In the genomic region with DNA sequence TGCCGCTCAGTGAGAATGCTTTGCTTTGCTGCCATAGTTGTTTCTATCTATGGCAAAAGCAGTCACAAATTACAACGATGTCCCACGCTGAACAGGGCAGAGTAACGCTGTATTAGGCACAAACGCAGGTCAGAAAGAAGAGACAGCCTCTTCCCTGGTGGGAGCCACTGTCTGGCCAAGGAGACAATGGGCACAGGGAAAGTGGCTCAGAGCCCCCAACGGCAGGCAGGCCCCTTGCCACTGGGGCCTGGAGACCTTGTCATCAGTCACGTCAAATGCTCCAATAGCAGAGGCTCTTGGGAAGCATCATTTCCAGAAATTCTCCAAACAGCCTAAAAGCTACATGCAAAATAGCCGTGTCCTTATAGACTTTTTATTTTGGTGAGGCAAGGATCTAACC, we compare ENCODE assay signal across 23 cellular contexts.
"Had no signal": no experiment of that assay in that cellular context is flagged by ENCODE, and none has a peak within 500 bp of the region (broad histone marks: within the 10 kb centered on the region; RNA-seq: fewer than 3 reads in every experiment).

No MANE protein-coding gene starts in this region.

- H3K27ac Mint-ChIP-seq: IgD-negative memory B cell had no signal

- DNase-seq: NCI-H1092, NCI-H1105 treated with DMSO at 0.1 percent for 48 hours, NCI-H1417 treated with DMSO at 0.1 percent for 48 hours, NCI-H146, NCI-H1694 treated with DMSO at 0.1 percent for 48 hours, NCI-H1930, NCI-H2081, NCI-H2107, NCI-H2227 treated with DMSO at 0.1 percent for 48 hours, NCI-H524, NCI-H526 treated with DMSO at 0.1 percent for 48 hours, NCI-H774, Right ventricle myocardium superior, RPMI8226, SIG-M5 had no signal

- H3K4me1 Mint-ChIP-seq: IgD-negative memory B cell had no signal

- H3K4me1 ChIP-seq: SJSA1 had no signal

- H3K9ac ChIP-seq: KMS-11 had no signal

- H3K27ac ChIP-seq: HL-60, KMS-11, SJSA1, SK-N-MC had no signal

- FAIRE-seq: HTR-8/SVneo, K562, RCC 7860 had no signal

- H3K4me3 Mint-ChIP-seq: IgD-negative memory B cell had no signal

- H3K4me3 ChIP-seq: K562, SJSA1, SK-N-MC had no signal

- ATAC-seq: K562 had no signal

- H3K36me3 ChIP-seq: SJSA1 had no signal

- H3K4me2 ChIP-seq: KMS-11 had no signal
